In the genomic region with DNA sequence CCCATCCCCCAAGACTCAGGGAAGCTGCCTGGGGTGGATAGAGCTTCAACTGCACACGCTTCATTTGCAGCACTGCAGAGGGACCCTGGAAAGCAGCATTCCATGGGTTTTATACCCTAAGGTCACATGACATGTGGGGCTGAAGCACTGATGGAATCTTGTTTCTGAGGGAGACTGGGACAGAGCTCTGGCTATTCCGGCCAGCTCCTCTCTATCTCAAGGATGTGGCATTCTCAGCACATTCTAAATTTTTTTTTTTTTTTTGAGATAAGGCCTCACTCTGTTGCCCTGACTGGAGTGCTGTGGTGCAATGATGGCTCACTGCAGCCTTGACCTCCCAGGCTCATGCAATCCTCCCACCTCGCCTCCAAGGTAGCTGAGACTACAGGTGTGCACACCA, we compare ENCODE assay signal across 19 cellular contexts.
DNase-seq lines count a peak whose midpoint lies in the region; ATAC-seq and TF ChIP-seq lines count a peak whose summit lies in the region.
"Had no signal": no experiment of that assay in that cellular context is flagged by ENCODE, and none has a peak within 500 bp of the region (broad histone marks: within the 10 kb centered on the region; RNA-seq: fewer than 3 reads in every experiment).

No MANE protein-coding gene starts in this region.

- H3K4me3 ChIP-seq in heart left ventricle (no peak overlapping the region), endodermal cell (ENCODE audit: low read length) (no peak overlapping the region)
- H3K4me3 ChIP-seq: HAP-1 had no signal

- H3K9me3 Mint-ChIP-seq in endodermal cell (no peaks in the 10 kb centered on the region), osteocyte (ENCODE audit: unreplicated experiment) (peaks cover 6% of the 10 kb centered on the region), natural killer cell (peaks cover 0 to 2% of the 10 kb centered on the region in 2 donors)
- H3K9me3 Mint-ChIP-seq: IgD-negative memory B cell had no signal

- H3K27me3 ChIP-seq in heart left ventricle (no peaks in the 10 kb centered on the region), endodermal cell (ENCODE audit: control insufficient read depth, insufficient read depth, low read length, poor library complexity, severe bottlenecking) (no peaks in the 10 kb centered on the region)

- no peak overlapping the region for H3K27ac ChIP-seq in heart left ventricle
- no peak overlapping the region for H3K27ac ChIP-seq in endodermal cell (ENCODE audit: low read depth, low read length)

- H3K9me3 ChIP-seq in heart left ventricle: no peaks in the 10 kb centered on the region
- H3K9me3 ChIP-seq in endodermal cell (ENCODE audit: control insufficient read depth, low read length): no peaks in the 10 kb centered on the region
- H3K9me3 ChIP-seq: HAP-1 had no signal

- 74 to 81% (median 76%) methylated on average over 3 of the region's 3 CpGs for WGBS in heart left ventricle, 4 donors
- WGBS in endodermal cell (ENCODE audit: insufficient coverage in 1 of 2, insufficient read length in 1 of 2), 2 experiments: 86 to 89% methylated on average over 3 of the region's 3 CpGs

- ATAC-seq in left cardiac atrium (peak; percentile 12 to 53), heart left ventricle (no peak), GM21723 (IDR thresholded peaks at IDR 0.05; ENCODE audit: unreplicated experiment) (no peak), natural killer cell (no peak), omental fat pad (ENCODE audit: low FRiP score) (no peak)
- ATAC-seq: HepG2 had no signal

- peaks cover 2% of the 10 kb centered on the region for H3K27me3 Mint-ChIP-seq in endodermal cell (ENCODE audit: insufficient read depth)
- no peaks in the 10 kb centered on the region for H3K27me3 Mint-ChIP-seq in osteocyte (ENCODE audit: unreplicated experiment)
- peaks cover 0 to 3% of the 10 kb centered on the region in 2 donors for H3K27me3 Mint-ChIP-seq in natural killer cell (ENCODE audit: low read depth in 2 of 2)
- H3K27me3 Mint-ChIP-seq: IgD-negative memory B cell had no signal

- H3K36me3 Mint-ChIP-seq in endodermal cell (ENCODE audit: low read depth): no peaks in the 10 kb centered on the region
- no peaks in the 10 kb centered on the region for H3K36me3 Mint-ChIP-seq in osteocyte (ENCODE audit: unreplicated experiment)
- H3K36me3 Mint-ChIP-seq in natural killer cell: no peaks in the 10 kb centered on the region
- H3K36me3 Mint-ChIP-seq: CD4-positive, CD25-positive, alpha-beta regulatory T cell; CD8-positive, alpha-beta memory T cell; IgD-negative memory B cell had no signal

- no peak for TF ChIP-seq POLR2A in heart left ventricle (IDR thresholded peaks at IDR 0.05)

- no peak overlapping the region for H3K9ac ChIP-seq in endodermal cell (ENCODE audit: extremely low read depth, low read length, poor library complexity, severe bottlenecking)

- TF ChIP-seq CTCF in heart left ventricle (IDR thresholded peaks at IDR 0.05) (no peak), endodermal cell (conservative IDR thresholded peaks at IDR 0.05) (no peak), osteocyte (IDR thresholded peaks at IDR 0.05) (no peak), natural killer cell (IDR thresholded peaks at IDR 0.05) (no peak), omental fat pad (IDR thresholded peaks at IDR 0.05) (no peak)

- no peak overlapping the region for H3K27ac Mint-ChIP-seq in endodermal cell
- H3K27ac Mint-ChIP-seq in osteocyte (ENCODE audit: unreplicated experiment): no peak overlapping the region
- no peak overlapping the region for H3K27ac Mint-ChIP-seq in natural killer cell
- H3K27ac Mint-ChIP-seq: B cell; CD4-positive, CD25-positive, alpha-beta regulatory T cell; CD8-positive, alpha-beta memory T cell; IgD-negative memory B cell had no signal

- DNase-seq in left cardiac atrium (no peak), heart left ventricle (no peak), endodermal cell (peak; percentile 31), osteocyte (ENCODE audit: extremely low spot score, unreplicated experiment) (peak; percentile 49), natural killer cell (no peak), omental fat pad (ENCODE audit: low spot score) (no peak)
- DNase-seq: C1 segment of cervical spinal cord; CD4-positive, CD25-positive, alpha-beta regulatory T cell; CD8-positive, alpha-beta memory T cell; COR-L47; DMS 273 treated with DMSO at 0.1 percent for 48 hours; DMS53; DND-41; EL had no signal

- no peak overlapping the region for H3K4me3 Mint-ChIP-seq in endodermal cell
- no peak overlapping the region for H3K4me3 Mint-ChIP-seq in osteocyte (ENCODE audit: unreplicated experiment)
- H3K4me3 Mint-ChIP-seq in natural killer cell: no peak overlapping the region
- H3K4me3 Mint-ChIP-seq: B cell; CD4-positive, CD25-positive, alpha-beta regulatory T cell; CD8-positive, alpha-beta memory T cell had no signal

- H3K36me3 ChIP-seq in heart left ventricle (no peaks in the 10 kb centered on the region), endodermal cell (ENCODE audit: control insufficient read depth, insufficient read depth, low read length) (no peaks in the 10 kb centered on the region)
- H3K36me3 ChIP-seq: HAP-1 had no signal

- peaks cover 16% of the 10 kb centered on the region for H3K4me1 Mint-ChIP-seq in endodermal cell
- no peaks in the 10 kb centered on the region for H3K4me1 Mint-ChIP-seq in osteocyte (ENCODE audit: unreplicated experiment)
- no peaks in the 10 kb centered on the region for H3K4me1 Mint-ChIP-seq in natural killer cell
- H3K4me1 Mint-ChIP-seq: B cell; CD8-positive, alpha-beta memory T cell; IgD-negative memory B cell had no signal

- intact Hi-C loops in left cardiac atrium (cut with DNase I): no loop called here
- intact Hi-C loops in heart left ventricle (cut with DNase I): no loop called here
- intact Hi-C loops in natural killer cell (cut with micrococcal nuclease): no loop called here

- H3K4me1 ChIP-seq in heart left ventricle: no peaks in the 10 kb centered on the region
- peaks cover 1% of the 10 kb centered on the region for H3K4me1 ChIP-seq in endodermal cell (ENCODE audit: control insufficient read depth, insufficient read depth, low read length)
- H3K4me1 ChIP-seq: HAP-1 had no signal

Comparison
In these comparisons a context has a peak if more than half of its experiments do, and no peak if none do; other contexts are left out.
1. ATAC-seq: peak in left cardiac atrium (2 of 2); none in heart left ventricle (0 of 4), GM21723 (single experiment), natural killer cell (0 of 3) and omental fat pad (single experiment).
2. DNase-seq: peak in endodermal cell (single experiment) and osteocyte (single experiment); none in left cardiac atrium (single experiment), heart left ventricle (0 of 5), natural killer cell (single experiment) and omental fat pad (single experiment).